Comparison of ENCODE assay signal across 11 cellular contexts in the genomic region with DNA sequence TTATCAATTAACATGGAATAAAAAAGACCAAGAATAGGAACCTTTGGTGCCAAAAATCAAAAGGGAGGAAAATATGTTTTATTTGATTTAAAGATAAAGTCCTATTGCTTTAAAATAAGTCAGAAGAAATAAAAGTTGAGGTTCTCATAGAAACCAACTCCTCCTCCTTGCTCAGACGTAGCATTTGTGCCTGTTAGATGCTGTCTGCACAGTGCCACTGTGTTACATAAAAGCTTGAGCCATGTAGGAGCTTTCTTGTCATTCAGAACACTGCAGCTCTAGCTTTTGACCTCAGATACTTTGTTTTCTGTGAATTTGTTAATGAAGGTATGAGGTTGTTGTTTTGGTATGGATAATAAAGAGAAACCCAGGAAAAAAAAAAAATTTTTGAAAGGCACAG. TPM values are rescaled to one million over a fixed set of nuclear protein-coding genes. Genes with fewer than 3 reads are reported as not detected.
"Had no signal": no experiment of that assay in that cellular context is flagged by ENCODE, and none has a peak within 500 bp of the region (broad histone marks: within the 10 kb centered on the region; RNA-seq: fewer than 3 reads in every experiment).

No MANE protein-coding gene starts in this region.

- H3K27ac ChIP-seq: HL-60 had no signal

- H3K4me3 ChIP-seq: HAP-1, K562 had no signal

- ATAC-seq: HCT116, HepG2, K562 had no signal

- H3K27ac Mint-ChIP-seq: HFFc6 had no signal

- H3K36me3 ChIP-seq: HAP-1 had no signal

- H3K4me3 Mint-ChIP-seq: HFFc6 had no signal

- DNase-seq: GOT3, H7, HFFc6, IMR-90 had no signal

RNA-seq across cellular contexts. Expression of a gene that starts 50.3 kb away (rescaled TPM):
- total RNA-seq: H4, HepG2, HT1080, K562 had no signal
- polyA plus RNA-seq: HepG2 had no signal
